In the genomic region with DNA sequence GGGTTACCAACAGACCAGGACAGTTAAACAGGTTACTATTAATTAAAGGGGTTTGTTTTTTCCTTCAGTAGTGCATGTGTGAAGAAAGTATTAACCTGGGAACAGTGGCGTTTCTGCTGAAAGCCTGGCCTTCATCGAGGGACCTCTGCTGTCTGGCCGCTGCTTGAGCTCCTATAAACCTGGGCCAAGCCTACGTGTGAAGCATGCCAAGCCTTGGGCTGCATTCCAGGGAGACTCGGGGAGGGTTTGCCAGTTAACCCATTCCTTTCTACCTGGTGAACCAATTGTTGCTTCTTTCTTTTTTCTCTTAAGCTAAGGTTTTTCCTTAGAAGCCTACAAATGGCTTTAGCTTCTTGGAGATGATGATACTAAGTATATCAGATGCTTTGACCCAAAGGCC, we compare ENCODE assay signal across 9 cellular contexts. TPM values are rescaled to one million over a fixed set of nuclear protein-coding genes. Genes with fewer than 3 reads are reported as not detected.
DNase-seq lines count a peak whose midpoint lies in the region; ATAC-seq and TF ChIP-seq lines count a peak whose summit lies in the region.
"Had no signal": no experiment of that assay in that cellular context is flagged by ENCODE, and none has a peak within 500 bp of the region (broad histone marks: within the 10 kb centered on the region; RNA-seq: fewer than 3 reads in every experiment).

No MANE protein-coding gene starts in this region.

- peaks cover 38% of the 10 kb centered on the region; the same call in 2 of the 3 replicates for H3K36me3 Mint-ChIP-seq in GM23338 (ENCODE audit: low read depth)

- H3K9me3 Mint-ChIP-seq in GM23338, result no peaks in the 10 kb centered on the region

- H3K36me3 ChIP-seq in GM23338 (ENCODE audit: insufficient read depth), result peaks cover 5% of the 10 kb centered on the region; the same call in 1 of the 2 replicates
- peaks cover 10% of the 10 kb centered on the region for H3K36me3 ChIP-seq in fibroblast of lung (ENCODE audit: control insufficient read depth, insufficient read depth, low read length)

- H3K4me2 ChIP-seq in GM23338 (no peak overlapping the region), fibroblast of lung (ENCODE audit: extremely low read depth, insufficient read depth, low read length) (peak overlapping the region; percentile 59)

- no peak overlapping the region for H3K9ac ChIP-seq in fibroblast of lung (ENCODE audit: insufficient read depth, low read length)

- no peak overlapping the region for H3K4me3 Mint-ChIP-seq in GM23338

- H3K27ac Mint-ChIP-seq in GM23338, result no peak overlapping the region

- H3K79me2 ChIP-seq in GM23338 (replicated peaks; ENCODE audit: insufficient read depth) (peaks cover 98% of the 10 kb centered on the region), fibroblast of lung (ENCODE audit: control insufficient read depth, insufficient read depth, low read length) (peaks cover 65% of the 10 kb centered on the region)

- H3K4me3 ChIP-seq in GM23338 (no peak overlapping the region), fibroblast of lung (replicated peaks in 1 of 4; ENCODE audit: control extremely low read depth in 1 of 4, insufficient read depth in 1 of 4, low read depth in 3 of 4, low read length in 4 of 4) (no peak overlapping the region)

- H3F3A ChIP-seq in GM23338 (replicated peaks; ENCODE audit: low read depth), result no peaks in the 10 kb centered on the region

- H3K27me3 Mint-ChIP-seq in GM23338 (ENCODE audit: insufficient read depth, low read depth, poor library complexity), result peaks cover 16% of the 10 kb centered on the region

- DNase-seq in GM23338 (ENCODE audit: low spot score) (peak; percentile 54), fibroblast of lung (ENCODE audit: low read depth in 2 of 2) (peak; percentile 48 to 79), pons (ENCODE audit: low spot score) (peak; percentile 46), SKM-1 (lab: John Stamatoyannopoulos, UW; ENCODE audit: unreplicated experiment) (no peak)
- DNase-seq: NK-92 treated with Interleukin-12 subunit alpha and Interleukin-12 subunit beta, amount 100 ng/mL, for 24 hours had no signal

- TF ChIP-seq CTCF in GM23338 (conservative IDR thresholded peaks at IDR 0.05; ENCODE audit: low read depth in 2 of 2) (no peak), VCaP (conservative IDR thresholded peaks at IDR 0.05) (no peak), fibroblast of lung (conservative IDR thresholded peaks at IDR 0.05 in 1 of 2, IDR thresholded peaks at IDR 0.05 in 1 of 2; ENCODE audit: low read depth in 1 of 2, low read length in 2 of 2) (peak in 1 of 2 donors; percentile 1)

- H2AFZ ChIP-seq in GM23338, result no peak overlapping the region
- H2AFZ ChIP-seq in fibroblast of lung (ENCODE audit: low read length), result no peak overlapping the region

- H3K9me3 ChIP-seq in fibroblast of lung (ENCODE audit: control insufficient read depth, insufficient read depth, low read depth, low read length), result no peaks in the 10 kb centered on the region

- ATAC-seq in GM23338 (peak; percentile 63), HG03432 (IDR thresholded peaks at IDR 0.05; ENCODE audit: unreplicated experiment) (no peak), HG03039 (IDR thresholded peaks at IDR 0.05; ENCODE audit: unreplicated experiment) (no peak), HG03342 (IDR thresholded peaks at IDR 0.05; ENCODE audit: unreplicated experiment) (no peak)

- peaks cover 43% of the 10 kb centered on the region for H3K4me1 Mint-ChIP-seq in GM23338

- H3K27me3 ChIP-seq in GM23338 (ENCODE audit: insufficient read depth) (no peaks in the 10 kb centered on the region), fibroblast of lung (ENCODE audit: control insufficient read depth, insufficient read depth, low read length) (no peaks in the 10 kb centered on the region)

- no peaks in the 10 kb centered on the region for H3K9me2 ChIP-seq in GM23338 (ENCODE audit: insufficient read depth)

- H3K27ac ChIP-seq in GM23338 (ENCODE audit: low read depth) (0 out of 2 replicates have a peak overlapping the region, but pooled peaks have one; percentile 10), VCaP (peak overlapping the region; percentile 62), fibroblast of lung (ENCODE audit: insufficient read depth, low read length) (peak overlapping the region; percentile 71)

- H4K20me1 ChIP-seq in GM23338 (replicated peaks; ENCODE audit: insufficient read depth), result peaks cover 23% of the 10 kb centered on the region
- H4K20me1 ChIP-seq in fibroblast of lung (ENCODE audit: control insufficient read depth, extremely low read depth, insufficient read depth, low read length), result no peaks in the 10 kb centered on the region

- peaks cover 20% of the 10 kb centered on the region for H3K4me1 ChIP-seq in GM23338 (ENCODE audit: insufficient read depth)
- H3K4me1 ChIP-seq in fibroblast of lung (ENCODE audit: control insufficient read depth, extremely low read depth, insufficient read depth, low read length), result peaks cover 23% of the 10 kb centered on the region

TF ChIP-seq in GM23338, 12 proteins besides CTCF, POLR2A, EP300 and RAD21 (continues in another document):
- TF ChIP-seq STAT1 (IDR thresholded peaks at IDR 0.05; ENCODE audit: unreplicated experiment) (no peak), POLR2AphosphoS5 (IDR thresholded peaks at IDR 0.05; ENCODE audit: low read depth) (no peak), ZNF114 (CRISPR knock-in tag; IDR thresholded peaks at IDR 0.05) (no peak), NANOG (IDR thresholded peaks at IDR 0.05; ENCODE audit: borderline replicate concordance) (no peak)
- TF ChIP-seq, protein P1, sequence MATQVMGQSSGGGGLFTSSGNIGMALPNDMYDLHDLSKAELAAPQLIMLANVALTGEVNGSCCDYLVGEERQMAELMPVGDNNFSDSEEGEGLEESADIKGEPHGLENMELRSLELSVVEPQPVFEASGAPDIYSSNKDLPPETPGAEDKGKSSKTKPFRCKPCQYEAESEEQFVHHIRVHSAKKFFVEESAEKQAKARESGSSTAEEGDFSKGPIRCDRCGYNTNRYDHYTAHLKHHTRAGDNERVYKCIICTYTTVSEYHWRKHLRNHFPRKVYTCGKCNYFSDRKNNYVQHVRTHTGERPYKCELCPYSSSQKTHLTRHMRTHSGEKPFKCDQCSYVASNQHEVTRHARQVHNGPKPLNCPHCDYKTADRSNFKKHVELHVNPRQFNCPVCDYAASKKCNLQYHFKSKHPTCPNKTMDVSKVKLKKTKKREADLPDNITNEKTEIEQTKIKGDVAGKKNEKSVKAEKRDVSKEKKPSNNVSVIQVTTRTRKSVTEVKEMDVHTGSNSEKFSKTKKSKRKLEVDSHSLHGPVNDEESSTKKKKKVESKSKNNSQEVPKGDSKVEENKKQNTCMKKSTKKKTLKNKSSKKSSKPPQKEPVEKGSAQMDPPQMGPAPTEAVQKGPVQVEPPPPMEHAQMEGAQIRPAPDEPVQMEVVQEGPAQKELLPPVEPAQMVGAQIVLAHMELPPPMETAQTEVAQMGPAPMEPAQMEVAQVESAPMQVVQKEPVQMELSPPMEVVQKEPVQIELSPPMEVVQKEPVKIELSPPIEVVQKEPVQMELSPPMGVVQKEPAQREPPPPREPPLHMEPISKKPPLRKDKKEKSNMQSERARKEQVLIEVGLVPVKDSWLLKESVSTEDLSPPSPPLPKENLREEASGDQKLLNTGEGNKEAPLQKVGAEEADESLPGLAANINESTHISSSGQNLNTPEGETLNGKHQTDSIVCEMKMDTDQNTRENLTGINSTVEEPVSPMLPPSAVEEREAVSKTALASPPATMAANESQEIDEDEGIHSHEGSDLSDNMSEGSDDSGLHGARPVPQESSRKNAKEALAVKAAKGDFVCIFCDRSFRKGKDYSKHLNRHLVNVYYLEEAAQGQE (IDR thresholded peaks at IDR 0.05; ENCODE audit: unreplicated experiment), result no peak
- TF ChIP-seq, protein P2, sequence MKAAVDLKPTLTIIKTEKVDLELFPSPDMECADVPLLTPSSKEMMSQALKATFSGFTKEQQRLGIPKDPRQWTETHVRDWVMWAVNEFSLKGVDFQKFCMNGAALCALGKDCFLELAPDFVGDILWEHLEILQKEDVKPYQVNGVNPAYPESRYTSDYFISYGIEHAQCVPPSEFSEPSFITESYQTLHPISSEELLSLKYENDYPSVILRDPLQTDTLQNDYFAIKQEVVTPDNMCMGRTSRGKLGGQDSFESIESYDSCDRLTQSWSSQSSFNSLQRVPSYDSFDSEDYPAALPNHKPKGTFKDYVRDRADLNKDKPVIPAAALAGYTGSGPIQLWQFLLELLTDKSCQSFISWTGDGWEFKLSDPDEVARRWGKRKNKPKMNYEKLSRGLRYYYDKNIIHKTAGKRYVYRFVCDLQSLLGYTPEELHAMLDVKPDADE (IDR thresholded peaks at IDR 0.05), result no peak

RNA-seq across cellular contexts. Expression of a gene that starts 23.6 kb away (rescaled TPM):
- 117 and 120 TPM in 2 replicates for total RNA-seq in GM23338 (2014; rRNA removed; shearing (Covaris generic))
- 55.3 and 56.3 TPM in 2 replicates for polyA plus RNA-seq in GM23338 (2016; fragmentation: Nextera tagmentation; extraction: Ambion mirVana)
- total RNA-seq in fibroblast of lung, result 79.1 and 90.3 TPM in 2 replicates
- 74.3 and 79.0 TPM in 2 replicates for polyA plus RNA-seq in fibroblast of lung
- 149 and 151 TPM in 2 replicates for polyA plus RNA-seq in fibroblast of lung (2012)
- 103 and 104 TPM in 2 replicates for polyA minus RNA-seq in fibroblast of lung (ENCODE audit: low replicate concordance)

Comparison
In these comparisons a context has a peak if more than half of its experiments do, and no peak if none do; other contexts are left out.
1. H3K27ac ChIP-seq: peak in every context shown above with its lines; median percentile 71 in fibroblast of lung; 62 in VCaP; 10 in GM23338.